17 cellular contexts compared by ENCODE assay signal in genomic region chr4:112731715-112732114, GRCh38.
"Had no signal": no experiment of that assay in that cellular context is flagged by ENCODE, and none has a peak within 500 bp of the region (broad histone marks: within the 10 kb centered on the region; RNA-seq: fewer than 3 reads in every experiment).

No MANE protein-coding gene starts in this region.

- DNase-seq: effector memory CD8-positive, alpha-beta T cell; foreskin keratinocyte; head of caudate nucleus; kidney; naive thymus-derived CD4-positive, alpha-beta T cell; nephron progenitor cell; posterior cingulate gyrus; right cardiac atrium; small intestine; stimulated activated CD4-positive, alpha-beta T cell treated with anti-CD3 and anti-CD28 coated beads, Interleukin-12 subunit alpha, Interleukin-12 subunit beta, amount 100 ng/mL, for 4 hours; stimulated activated naive CD4-positive, alpha-beta T cell treated with Interleukin-2 at 50 U/mL for 16 hours; thyroid gland had no signal

- H3K9me3 Mint-ChIP-seq: dendritic cell treated with granulocyte-macrophage colony-stimulating factor and Interleukin-4, amounts not matched to agents 40 ng/mL and 50 ng/mL, for 4 days; effector memory CD8-positive, alpha-beta T cell; naive thymus-derived CD4-positive, alpha-beta T cell; type B pancreatic cell had no signal

- H3K4me1 Mint-ChIP-seq: nephron progenitor cell had no signal

- H3K27ac ChIP-seq: epithelial cell of prostate, foreskin keratinocyte, hepatocyte, neutrophil, thyroid gland had no signal

- H3K27me3 Mint-ChIP-seq: dendritic cell treated with granulocyte-macrophage colony-stimulating factor and Interleukin-4, amounts not matched to agents 40 ng/mL and 50 ng/mL, for 4 days; effector memory CD8-positive, alpha-beta T cell; type B pancreatic cell had no signal

- H3K4me3 Mint-ChIP-seq: dendritic cell treated with granulocyte-macrophage colony-stimulating factor and Interleukin-4, amounts not matched to agents 40 ng/mL and 50 ng/mL, for 4 days; effector memory CD8-positive, alpha-beta T cell; naive thymus-derived CD4-positive, alpha-beta T cell; nephron progenitor cell; type B pancreatic cell had no signal

- H3K4me3 ChIP-seq: hepatocyte, thyroid gland had no signal

- H3K36me3 Mint-ChIP-seq: naive thymus-derived CD4-positive, alpha-beta T cell; type B pancreatic cell had no signal

- H3K4me1 ChIP-seq: thyroid gland had no signal

- ATAC-seq: effector memory CD8-positive, alpha-beta T cell; foreskin keratinocyte; naive thymus-derived CD4-positive, alpha-beta T cell; right cardiac atrium had no signal

- H3K27ac Mint-ChIP-seq: dendritic cell treated with granulocyte-macrophage colony-stimulating factor and Interleukin-4, amounts not matched to agents 40 ng/mL and 50 ng/mL, for 4 days; effector memory CD8-positive, alpha-beta T cell; naive thymus-derived CD4-positive, alpha-beta T cell; nephron progenitor cell; type B pancreatic cell had no signal

- H3K36me3 ChIP-seq: neutrophil, thyroid gland had no signal

- H3K9me3 ChIP-seq: neutrophil, thyroid gland had no signal
